ENCODE assay signal across 8 cellular contexts in genomic region chr5:87266914-87267573, GRCh38. TPM values are rescaled to one million over a fixed set of nuclear protein-coding genes. Genes with fewer than 3 reads are reported as not detected.
DNase-seq lines count a peak whose midpoint lies in the region; ATAC-seq and TF ChIP-seq lines count a peak whose summit lies in the region.

No MANE protein-coding gene starts in this region.

- peak; percentile 9 for ATAC-seq in GM21381 (IDR thresholded peaks at IDR 0.05; ENCODE audit: unreplicated experiment)
- ATAC-seq in HG03571 (IDR thresholded peaks at IDR 0.05; ENCODE audit: unreplicated experiment): peak; percentile 12

- no peaks in the 10 kb centered on the region for H3K36me3 ChIP-seq in ES-I3 (ENCODE audit: insufficient read depth, low read length)
- no peaks in the 10 kb centered on the region for H3K36me3 ChIP-seq in mammary epithelial cell (ENCODE audit: insufficient read depth, low read length)

- dilution Hi-C loops in mammary epithelial cell (cut with HindIII; ENCODE audit: low sequenced_read_pairs): no loop called here

- peak overlapping the region; percentile 90 for H2AFZ ChIP-seq in mammary epithelial cell (ENCODE audit: low read depth, low read length)

- H3K9me3 ChIP-seq in ES-I3 (ENCODE audit: control insufficient read depth, insufficient read depth, low read length) (no peaks in the 10 kb centered on the region), mammary epithelial cell (replicated peaks; ENCODE audit: insufficient read depth, low read length) (no peaks in the 10 kb centered on the region)

- H4K20me1 ChIP-seq in mammary epithelial cell (ENCODE audit: insufficient read depth, low read length): no peaks in the 10 kb centered on the region

- 8% methylated on average over 10 of the region's 14 CpGs for WGBS in mammary epithelial cell (ENCODE audit: low coverage, missing lambda C conversion rate)

- peak overlapping the region; percentile 68 to 92 (median 86) for H3K4me3 ChIP-seq in mammary epithelial cell (replicated peaks in 1 of 3; ENCODE audit: insufficient read depth in 1 of 3, low read depth in 2 of 3, low read length in 3 of 3)

- H3K27me3 ChIP-seq in mammary epithelial cell (ENCODE audit: insufficient read depth, low read length): no peaks in the 10 kb centered on the region

- no peak for TF ChIP-seq CTCF in mammary epithelial cell (conservative IDR thresholded peaks at IDR 0.05 in 1 of 2, IDR thresholded peaks at IDR 0.05 in 1 of 2; ENCODE audit: extremely low read depth in 1 of 2, insufficient read depth in 1 of 2, low read depth in 1 of 2, low read length in 2 of 2)

- H3K79me2 ChIP-seq in mammary epithelial cell (ENCODE audit: insufficient read depth, low read length): peaks cover 42% of the 10 kb centered on the region

- H3K4me1 ChIP-seq in ES-I3 (ENCODE audit: insufficient read depth, low read length) (peaks cover 12% of the 10 kb centered on the region; the same call in 1 of the 2 replicates), mammary epithelial cell (ENCODE audit: insufficient read depth, low read length) (peaks cover 6% of the 10 kb centered on the region)

- in situ Hi-C loops in mammary epithelial cell (cut with MboI; ENCODE audit: low sequenced_read_pairs in 2 of 2): no loop called here

- H3K27ac ChIP-seq in mammary epithelial cell (ENCODE audit: insufficient read depth, low read depth, low read length): peak overlapping the region; percentile 73

- H3K4me2 ChIP-seq in mammary epithelial cell (ENCODE audit: insufficient read depth, low read depth, low read length): peak overlapping the region; percentile 94

- intact Hi-C loops in mammary epithelial cell (cut with micrococcal nuclease): loop anchor here (5.0 to 10.0 kb wide), 3 partner anchors 80 to 112 kb away; no protein-coding TSS in a partner anchor

- H3K9ac ChIP-seq in ES-I3 (ENCODE audit: low read depth, low read length) (peak overlapping the region; percentile 85), mammary epithelial cell (ENCODE audit: insufficient read depth, low read length) (peak overlapping the region; percentile 82)

- CTCF ChIA-PET in mammary epithelial cell (lab: Charles Lee; ENCODE audit: low non-redundant PET): interaction anchor here (0.6 kb wide), 1 partner anchor 45 kb away, joined by 4 read pairs; no protein-coding TSS in a partner anchor

- DNase-seq in mammary epithelial cell (no peak), mesenteric fat pad (ENCODE audit: low spot score) (peak; percentile 74), NCI-H1105 treated with DMSO at 0.1 percent for 48 hours (lab: John Stamatoyannopoulos, UW) (no peak), iPS-NIHi11 (ENCODE audit: low spot score) (no peak), UCSD-AML1 (lab: John Stamatoyannopoulos, UW; ENCODE audit: unreplicated experiment) (no peak)

- BruUV-seq in mammary epithelial cell (replicated peaks; lab: Mats Ljungman, UMichigan): TSS peak; percentile 74

RNA-seq across cellular contexts. Expression of gene RASA1, which starts 0.6 kb away (rescaled TPM):
- 10 to 100 TPM; 45.2 to 57.9 TPM for total RNA-seq in mammary epithelial cell
- 37.4 TPM for polyA plus RNA-seq in mammary epithelial cell
- 38.7 TPM for polyA minus RNA-seq in mammary epithelial cell
- total RNA-seq in mesenteric fat pad: 23.5 TPM
